8 cellular contexts compared by ENCODE assay signal in genomic region chr1:59879556-59879955, GRCh38. TPM values are rescaled to one million over a fixed set of nuclear protein-coding genes. Genes with fewer than 3 reads are reported as not detected.
DNase-seq lines count a peak whose midpoint lies in the region; ATAC-seq and TF ChIP-seq lines count a peak whose summit lies in the region.

No MANE protein-coding gene starts in this region.

- intact Hi-C loops in activated CD8-positive, alpha-beta T cell treated with anti-CD3 and anti-CD28 coated beads for 36 hours (cut with micrococcal nuclease) = loop anchor here (1.0 kb wide), 1 partner anchor 68 kb away; no protein-coding TSS in a partner anchor

- no peaks in the 10 kb centered on the region for H3K27me3 ChIP-seq in CD8-positive, alpha-beta memory T cell (ENCODE audit: insufficient read depth, low read length, poor library complexity, severe bottlenecking)
- H3K27me3 ChIP-seq in neural progenitor cell = no peaks in the 10 kb centered on the region

- H4K20me1 ChIP-seq in neural progenitor cell (ENCODE audit: low read depth) = no peaks in the 10 kb centered on the region

- peaks cover 0 to 8% of the 10 kb centered on the region in 2 donors for H3K27me3 Mint-ChIP-seq in CD8-positive, alpha-beta memory T cell
- H3K27me3 Mint-ChIP-seq in activated CD8-positive, alpha-beta T cell treated with anti-CD3 and anti-CD28 coated beads for 36 hours = no peaks in the 10 kb centered on the region
- peaks cover 2% of the 10 kb centered on the region for H3K27me3 Mint-ChIP-seq in neural progenitor cell (ENCODE audit: insufficient read depth, low read depth)

- no peak overlapping the region for H3K27ac Mint-ChIP-seq in CD8-positive, alpha-beta memory T cell
- no peak overlapping the region for H3K27ac Mint-ChIP-seq in activated CD8-positive, alpha-beta T cell treated with anti-CD3 and anti-CD28 coated beads for 36 hours
- no peak overlapping the region for H3K27ac Mint-ChIP-seq in neural progenitor cell

- H3K4me1 ChIP-seq in CD8-positive, alpha-beta memory T cell (ENCODE audit: insufficient read depth, low read length) = no peaks in the 10 kb centered on the region
- H3K4me1 ChIP-seq in neural progenitor cell = no peaks in the 10 kb centered on the region

- H2AFZ ChIP-seq in neural progenitor cell (replicated peaks) = no peak overlapping the region

- no peaks in the 10 kb centered on the region for H3K79me2 ChIP-seq in neural progenitor cell (ENCODE audit: low read depth)

- no peak overlapping the region for H3K9ac ChIP-seq in neural progenitor cell

- POLR2A ChIA-PET in CD8-positive, alpha-beta memory T cell (lab: Charles Lee) = no interaction called here
- POLR2A ChIA-PET in activated CD8-positive, alpha-beta T cell treated with anti-CD3 and anti-CD28 coated beads for 36 hours (lab: Charles Lee) = no interaction called here

- H3K36me3 ChIP-seq in CD8-positive, alpha-beta memory T cell (ENCODE audit: insufficient read depth, low read length) = no peaks in the 10 kb centered on the region
- H3K36me3 ChIP-seq in neural progenitor cell = no peaks in the 10 kb centered on the region

- peaks cover 9 to 19% (median 19%) of the 10 kb centered on the region in 5 donors for H3K9me3 Mint-ChIP-seq in CD8-positive, alpha-beta memory T cell
- H3K9me3 Mint-ChIP-seq in activated CD8-positive, alpha-beta T cell treated with anti-CD3 and anti-CD28 coated beads for 36 hours = peaks cover 6% of the 10 kb centered on the region
- H3K9me3 Mint-ChIP-seq in neural progenitor cell = peaks cover 10% of the 10 kb centered on the region

- H3F3A ChIP-seq in neural progenitor cell (ENCODE audit: low read depth) = no peaks in the 10 kb centered on the region

- CTCF ChIA-PET in CD8-positive, alpha-beta memory T cell (lab: Charles Lee) = interaction anchor here (0.8 to 2.0 kb wide), 2 partner anchors 64 to 68 kb away, joined by 3 to 9 read pairs; no protein-coding TSS in a partner anchor
- CTCF ChIA-PET in activated CD8-positive, alpha-beta T cell treated with anti-CD3 and anti-CD28 coated beads for 36 hours (lab: Charles Lee) = interaction anchor here (0.9 to 6.3 kb wide), 7 partner anchors 9 to 71 kb away, joined by 3 to 131 read pairs (median 4); no protein-coding TSS in a partner anchor

- H3K4me3 Mint-ChIP-seq in CD8-positive, alpha-beta memory T cell = no peak overlapping the region
- no peak overlapping the region for H3K4me3 Mint-ChIP-seq in activated CD8-positive, alpha-beta T cell treated with anti-CD3 and anti-CD28 coated beads for 36 hours
- H3K4me3 Mint-ChIP-seq in neural progenitor cell = no peak overlapping the region

- H3K36me3 Mint-ChIP-seq in CD8-positive, alpha-beta memory T cell = peaks cover 7 to 29% (median 9%) of the 10 kb centered on the region in 3 donors
- H3K36me3 Mint-ChIP-seq in activated CD8-positive, alpha-beta T cell treated with anti-CD3 and anti-CD28 coated beads for 36 hours (ENCODE audit: low read depth) = peaks cover 10% of the 10 kb centered on the region
- H3K36me3 Mint-ChIP-seq in neural progenitor cell = peaks cover 5% of the 10 kb centered on the region

- H3K9me3 ChIP-seq in CD8-positive, alpha-beta memory T cell (ENCODE audit: low read length) = no peaks in the 10 kb centered on the region
- no peaks in the 10 kb centered on the region for H3K9me3 ChIP-seq in neural progenitor cell (ENCODE audit: low read depth)

- no peak overlapping the region for H3K27ac ChIP-seq in CD8-positive, alpha-beta memory T cell (ENCODE audit: low read depth, low read length)
- H3K27ac ChIP-seq in neural progenitor cell = no peak overlapping the region

- no peaks in the 10 kb centered on the region for H3K4me1 Mint-ChIP-seq in CD8-positive, alpha-beta memory T cell
- H3K4me1 Mint-ChIP-seq in activated CD8-positive, alpha-beta T cell treated with anti-CD3 and anti-CD28 coated beads for 36 hours (ENCODE audit: low read depth) = peaks cover 2% of the 10 kb centered on the region
- H3K4me1 Mint-ChIP-seq in neural progenitor cell = peaks cover 12% of the 10 kb centered on the region

- H3K4me2 ChIP-seq in neural progenitor cell = no peak overlapping the region

- peak; percentile 28 for TF ChIP-seq CTCF in activated CD8-positive, alpha-beta T cell treated with anti-CD3 and anti-CD28 coated beads for 36 hours (IDR thresholded peaks at IDR 0.05)
- TF ChIP-seq CTCF in neural progenitor cell (IDR thresholded peaks at IDR 0.05) = peak; percentile 75

- peak in 3 of 5 donors; percentile 1 to 47 (median 44) for DNase-seq in CD8-positive, alpha-beta memory T cell
- DNase-seq in NCI-H2107 (lab: John Stamatoyannopoulos, UW) = peak; percentile 45
- DNase-seq in activated CD8-positive, alpha-beta T cell treated with anti-CD3 and anti-CD28 coated beads for 36 hours = peak; percentile 81
- DNase-seq in neural progenitor cell (ENCODE audit: low spot score) = peak; percentile 85
- no peak for DNase-seq in NCI-H187 (lab: John Stamatoyannopoulos, UW)

- ATAC-seq in GM21367 (IDR thresholded peaks at IDR 0.05; ENCODE audit: unreplicated experiment) (peak; percentile 62), esophagus mucosa (peak; percentile 89), HG03025 (IDR thresholded peaks at IDR 0.05; ENCODE audit: low FRiP score, unreplicated experiment) (no peak)
- ATAC-seq in activated CD8-positive, alpha-beta T cell treated with anti-CD3 and anti-CD28 coated beads for 36 hours = peak; percentile 74

- H3K4me3 ChIP-seq in CD8-positive, alpha-beta memory T cell (ENCODE audit: low read length) = no peak overlapping the region
- H3K4me3 ChIP-seq in neural progenitor cell = no peak overlapping the region

RNA-seq across cellular contexts. Expression of gene CYP2J2, which starts 47.0 kb away (rescaled TPM):
- total RNA-seq in CD8-positive, alpha-beta memory T cell = under 1 TPM; 0.42 to 0.70 TPM
- 1.6 TPM for polyA plus RNA-seq in CD8-positive, alpha-beta memory T cell
- 1 to 10 TPM in 1 of 2 experiments, under 1 TPM in 1; 0.83 to 1.4 TPM for total RNA-seq in activated CD8-positive, alpha-beta T cell treated with anti-CD3 and anti-CD28 coated beads for 36 hours
- total RNA-seq in esophagus mucosa (8.8 TPM), neural progenitor cell (ENCODE audit: low replicate concordance) (0.07 and 0.19 TPM in 2 replicates)

Comparison
In these comparisons a context has a peak if more than half of its experiments do, and no peak if none do; other contexts are left out.
1. DNase-seq: peak in CD8-positive, alpha-beta memory T cell (3 of 5), NCI-H2107 (single experiment), activated CD8-positive, alpha-beta T cell treated with anti-CD3 and anti-CD28 coated beads for 36 hours (single experiment) and neural progenitor cell (single experiment); none in NCI-H187 (0 of 2).